28 cellular contexts compared by ENCODE assay signal in genomic region chr1:43847882-43848281, GRCh38.
"Had no signal": no experiment of that assay in that cellular context is flagged by ENCODE, and none has a peak within 500 bp of the region (broad histone marks: within the 10 kb centered on the region; RNA-seq: fewer than 3 reads in every experiment).

No MANE protein-coding gene starts in this region.

- H3K9me3 ChIP-seq: ascending aorta had no signal

- H3K4me3 ChIP-seq: ascending aorta, cardiac muscle cell, coronary artery had no signal

- H3K9me3 Mint-ChIP-seq: activated CD8-positive, alpha-beta T cell treated with anti-CD3 and anti-CD28 coated beads for 36 hours; activated naive CD4-positive, alpha-beta T cell treated with anti-CD3 and anti-CD28 coated beads, Interleukin-2, amount 50 U/mL, for 24 hours; central memory CD8-positive, alpha-beta T cell had no signal

- H3K36me3 ChIP-seq: ascending aorta, cardiac muscle cell, WERI-Rb-1 had no signal

- H3K4me1 ChIP-seq: ascending aorta had no signal

- H3K27me3 ChIP-seq: ascending aorta, cardiac muscle cell had no signal

- H3K27ac Mint-ChIP-seq: activated CD8-positive, alpha-beta T cell treated with anti-CD3 and anti-CD28 coated beads for 36 hours; activated naive CD4-positive, alpha-beta T cell treated with anti-CD3 and anti-CD28 coated beads, Interleukin-2, amount 50 U/mL, for 24 hours; activated naive CD8-positive, alpha-beta T cell treated with anti-CD3 and anti-CD28 coated beads, Interleukin-2, amount 10 ng/mL, durations not matched to agents 7 days and 5 days; activated T-helper 2 cell treated with anti-CD3 and anti-CD28 coated beads, Interferon-gamma antibody, Interleukin-2, Interleukin-4, amounts not matched to agents 10 μg/mL and 5 μg/mL and 100 μg/mL, durations not matched to agents 14 hours and 24 hours and 36 hours had no signal

- H3K27ac ChIP-seq: ascending aorta, cardiac muscle cell, coronary artery, WERI-Rb-1 had no signal

- DNase-seq: activated CD4-positive, alpha-beta T cell treated with anti-CD3 and anti-CD28 coated beads for 1 hour; activated CD4-positive, alpha-beta T cell treated with anti-CD3 and anti-CD28 coated beads for 48 hours; activated CD4-positive, alpha-beta T cell treated with anti-CD3 and anti-CD28 coated beads, Interleukin-2, amount 50 U/mL, for 4 hours; activated CD4-positive, CD25-positive, alpha-beta regulatory T cell; activated CD8-positive, alpha-beta T cell treated with anti-CD3 and anti-CD28 coated beads for 36 hours; activated gamma-delta T cell; activated naive CD4-positive, alpha-beta T cell treated with Interleukin-2 at 50 U/mL for 16 hours; activated naive CD8-positive, alpha-beta T cell treated with anti-CD3 and anti-CD28 coated beads, Interleukin-2, amount 10 ng/mL, durations not matched to agents 7 days and 5 days; activated T-cell treated with anti-CD3 and anti-CD28 coated beads, Interleukin-2, amount 50 U/mL, for 1 hour; amygdala; Karpas-422; NCI-H1048; NCI-H1105 treated with DMSO at 0.1 percent for 48 hours; NCI-H1436; NCI-H1694; NCI-H2029; NCI-H345; NCI-H524 treated with DMSO at 0.1 percent for 48 hours; NCI-H774; Right ventricle myocardium superior; T1000; WERI-Rb-1 had no signal

- H3K27me3 Mint-ChIP-seq: activated CD8-positive, alpha-beta T cell treated with anti-CD3 and anti-CD28 coated beads for 36 hours; activated naive CD4-positive, alpha-beta T cell treated with anti-CD3 and anti-CD28 coated beads, Interleukin-2, amount 50 U/mL, for 24 hours; activated naive CD8-positive, alpha-beta T cell treated with anti-CD3 and anti-CD28 coated beads, Interleukin-2, amount 10 ng/mL, durations not matched to agents 7 days and 5 days; central memory CD8-positive, alpha-beta T cell had no signal

- ATAC-seq: activated CD8-positive, alpha-beta T cell treated with anti-CD3 and anti-CD28 coated beads for 36 hours had no signal

- H3K4me3 Mint-ChIP-seq: activated CD8-positive, alpha-beta T cell treated with anti-CD3 and anti-CD28 coated beads for 36 hours; activated naive CD4-positive, alpha-beta T cell treated with anti-CD3 and anti-CD28 coated beads, Interleukin-2, amount 50 U/mL, for 24 hours; activated naive CD8-positive, alpha-beta T cell treated with anti-CD3 and anti-CD28 coated beads, Interleukin-2, amount 10 ng/mL, durations not matched to agents 7 days and 5 days; central memory CD8-positive, alpha-beta T cell had no signal
